Comparison of ENCODE assay signal across 14 cellular contexts in the genomic region with DNA sequence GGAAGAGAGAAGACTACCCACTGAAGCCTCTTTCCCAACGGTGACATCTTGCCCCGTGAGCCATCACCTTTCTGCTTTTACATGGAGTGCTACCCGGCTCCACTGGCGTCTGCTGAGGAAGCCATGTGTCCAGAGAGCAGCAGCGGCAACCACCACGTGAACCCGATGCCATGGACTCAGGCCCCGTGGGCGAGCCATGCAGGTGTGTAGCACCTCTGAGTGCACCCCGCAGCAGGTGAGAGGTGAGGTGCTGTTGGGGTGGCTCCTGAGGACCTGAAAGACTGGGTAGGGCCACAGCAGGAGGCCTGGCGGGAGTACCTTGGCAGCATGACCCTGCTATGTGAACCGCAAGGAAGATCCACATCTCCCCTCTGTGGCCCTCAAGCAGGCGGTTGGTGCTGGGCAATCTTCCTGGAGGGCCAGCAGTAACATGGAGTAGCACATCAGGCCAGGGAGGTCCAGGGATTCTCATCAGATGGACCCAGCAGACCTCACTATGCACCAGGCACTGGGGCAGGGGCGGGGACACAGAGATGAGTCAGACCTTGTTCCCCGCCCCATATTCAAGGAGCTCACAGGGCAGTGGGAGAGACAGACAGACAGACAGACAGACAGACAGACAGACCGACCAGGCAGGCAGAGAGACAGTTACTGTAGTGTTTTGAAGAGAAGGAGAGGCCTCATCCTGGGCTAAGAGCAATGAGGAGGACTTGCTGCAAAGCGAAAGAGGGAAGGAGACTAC.
A peak's percentile ranks its signal among the peaks of the same experiment; 100 is the strongest.
DNase-seq lines count a peak whose midpoint lies in the region; ATAC-seq and TF ChIP-seq lines count a peak whose summit lies in the region.
"Had no signal": no experiment of that assay in that cellular context is flagged by ENCODE, and none has a peak within 500 bp of the region (broad histone marks: within the 10 kb centered on the region; RNA-seq: fewer than 3 reads in every experiment).

No MANE protein-coding gene starts in this region.

- TF ChIP-seq CTCF in RWPE2 (IDR thresholded peaks at IDR 0.05; ENCODE audit: poor library complexity, severe bottlenecking), result no peak

- peak; percentile 39; the same call in 2 of the 3 replicates for ATAC-seq in RWPE2 (ENCODE audit: low read depth)
- ATAC-seq in GM21360 (IDR thresholded peaks at IDR 0.05; ENCODE audit: unreplicated experiment), result no peak
- ATAC-seq: activated T-cell treated with anti-CD3 and anti-CD28 coated beads, Interleukin-2, amount 50 U/mL, for 72 hours; Panc1 had no signal

- H3K4me1 ChIP-seq in RWPE2 (ENCODE audit: insufficient read depth, poor library complexity, severe bottlenecking), result no peaks in the 10 kb centered on the region
- H3K4me1 ChIP-seq: BLaER1 treated with 17β-estradiol and CSF1 and Interleukin-3, amounts not matched to agents 10 nM and 100 nM had no signal

- DNase-seq in AG08396 (ENCODE audit: low spot score), result peak; percentile 3
- DNase-seq in Daoy (ENCODE audit: low read depth), result peak; percentile 68
- DNase-seq in RWPE2 (ENCODE audit: low spot score), result no peak
- DNase-seq in iris pigment epithelial cell (ENCODE audit: low read depth), result peak; percentile 6
- no peak for DNase-seq in 8988T
- DNase-seq in NK-92 treated with Interleukin-12 subunit alpha and Interleukin-12 subunit beta, amount 100 ng/mL, for 24 hours (lab: John Stamatoyannopoulos, UW), result no peak
- DNase-seq in NCI-H187 (lab: John Stamatoyannopoulos, UW), result no peak
- DNase-seq: activated T-cell treated with anti-CD3 and anti-CD28 coated beads, Interleukin-2, amount 50 U/mL, for 72 hours; amniotic stem cell; NCI-H1694; NCI-H510A treated with DMSO at 0.1 percent for 48 hours had no signal

- H3K4me3 ChIP-seq in RWPE2 (ENCODE audit: severe bottlenecking), result no peak overlapping the region
- H3K4me3 ChIP-seq: BLaER1 treated with 17β-estradiol and CSF1 and Interleukin-3, amounts not matched to agents 10 nM and 100 nM had no signal

- H3K27me3 ChIP-seq in RWPE2 (ENCODE audit: insufficient read depth, poor library complexity, severe bottlenecking), result peaks cover 5% of the 10 kb centered on the region
- H3K27me3 ChIP-seq: BLaER1 treated with 17β-estradiol and CSF1 and Interleukin-3, amounts not matched to agents 10 nM and 100 nM had no signal

- H3K27ac ChIP-seq in RWPE2 (ENCODE audit: poor library complexity, severe bottlenecking), result no peak overlapping the region
- H3K27ac ChIP-seq: BLaER1 treated with 17β-estradiol and CSF1 and Interleukin-3, amounts not matched to agents 10 nM and 100 nM had no signal

- no peaks in the 10 kb centered on the region for H3K36me3 ChIP-seq in RWPE2 (ENCODE audit: low read depth)
- H3K36me3 ChIP-seq: BLaER1 treated with 17β-estradiol and CSF1 and Interleukin-3, amounts not matched to agents 10 nM and 100 nM had no signal

- H3K9me3 ChIP-seq in RWPE2 (ENCODE audit: severe bottlenecking), result no peaks in the 10 kb centered on the region

Comparison
In these comparisons a context has a peak if more than half of its experiments do, and no peak if none do; other contexts are left out.
1. DNase-seq: peak in AG08396 (single experiment), Daoy (single experiment) and iris pigment epithelial cell (single experiment); none in RWPE2 (single experiment), 8988T (single experiment), NK-92 treated with Interleukin-12 subunit alpha and Interleukin-12 subunit beta, amount 100 ng/mL, for 24 hours (single experiment) and NCI-H187 (0 of 2).